In genomic region chr20:58008413-58008812, GRCh38 we compare ENCODE assay signal across 20 cellular contexts.
"Had no signal": no experiment of that assay in that cellular context is flagged by ENCODE, and none has a peak within 500 bp of the region (broad histone marks: within the 10 kb centered on the region; RNA-seq: fewer than 3 reads in every experiment).

No MANE protein-coding gene starts in this region.

- H3K36me3 ChIP-seq: esophagus squamous epithelium, gastroesophageal sphincter, prostate gland, right lobe of liver, spleen, transverse colon had no signal

- H3K27ac ChIP-seq: esophagus squamous epithelium, gastroesophageal sphincter, parathyroid adenoma, prostate gland, right lobe of liver, spleen, transverse colon had no signal

- H3K4me1 ChIP-seq: gastroesophageal sphincter, parathyroid adenoma, right lobe of liver, spleen had no signal

- H3K4me3 ChIP-seq: esophagus squamous epithelium, gastroesophageal sphincter, prostate gland, right lobe of liver, spleen, transverse colon had no signal

- ATAC-seq: effector memory CD8-positive, alpha-beta T cell; gastroesophageal sphincter; left cardiac atrium; left ventricle myocardium superior; naive thymus-derived CD4-positive, alpha-beta T cell; right lobe of liver; stimulated activated memory B cell treated with anti-CD40 and anti-IgM and Interleukin-4, amounts not matched to agents 10 μg/mL and 1 μg/mL and 100 μg/mL, for 72 hours had no signal

- H3K9me3 ChIP-seq: esophagus squamous epithelium, gastroesophageal sphincter, prostate gland, right lobe of liver, spleen, transverse colon had no signal

- H3K27me3 ChIP-seq: right lobe of liver, transverse colon had no signal

- DNase-seq: effector memory CD8-positive, alpha-beta T cell; esophagus squamous epithelium; foreskin fibroblast; glutamatergic neuron; islet precursor cell; left cardiac atrium; left ventricle myocardium superior; mesendoderm; naive thymus-derived CD4-positive, alpha-beta T cell; nucleus accumbens; right lobe of liver; spleen; stimulated activated CD4-positive, alpha-beta T cell treated with anti-CD3 and anti-CD28 coated beads, Interleukin-15, amount 100 ng/mL, for 24 hours; stimulated activated CD4-positive, alpha-beta T cell treated with anti-CD3 and anti-CD28 coated beads, Interleukin-1b, Interleukin-23, amount 100 ng/mL, for 48 hours; stimulated activated CD4-positive, alpha-beta T cell treated with anti-CD3 and anti-CD28 coated beads, Interleukin-4, amount 100 ng/mL, for 24 hours; transverse colon had no signal
